ENCODE assay signal across 16 cellular contexts in the genomic region with DNA sequence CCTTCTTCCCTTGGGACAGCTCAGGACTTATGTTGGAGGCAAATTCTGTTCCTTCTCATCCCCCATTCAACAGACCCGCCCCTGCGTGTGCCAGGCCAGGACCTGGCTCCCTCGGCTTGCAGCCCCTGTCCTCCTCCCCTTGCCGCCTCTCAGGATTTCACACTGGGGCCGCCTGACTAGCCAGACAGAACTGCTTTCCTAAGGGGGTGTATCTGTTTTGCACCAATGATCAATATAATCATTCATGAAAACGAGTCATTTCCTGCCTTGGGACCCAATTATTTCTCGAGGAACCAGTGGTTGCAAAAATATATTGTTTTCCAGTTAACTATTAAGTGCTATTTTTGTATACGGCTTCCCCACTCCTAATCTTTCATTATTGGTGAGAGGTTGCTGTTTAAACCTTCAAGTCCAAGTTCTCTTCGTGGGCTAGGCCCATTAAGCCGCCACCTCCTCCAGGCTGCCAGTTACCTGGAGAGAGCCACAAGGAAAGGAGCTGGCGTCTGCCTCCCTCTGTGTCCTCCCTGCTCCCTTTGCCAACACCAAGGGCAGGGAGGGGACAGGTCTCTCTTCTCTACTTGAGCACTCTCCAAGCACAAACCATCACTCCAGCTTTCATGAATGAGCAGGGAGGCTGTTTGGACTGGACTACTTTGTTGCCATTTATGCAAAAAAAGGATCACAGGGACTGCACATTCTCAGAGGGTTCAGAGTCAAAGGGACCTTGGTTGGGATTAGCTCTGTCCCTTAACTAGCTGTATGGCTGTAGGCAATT. TPM values are rescaled to one million over a fixed set of nuclear protein-coding genes. Genes with fewer than 3 reads are reported as not detected.
DNase-seq lines count a peak whose midpoint lies in the region; FAIRE-seq and TF ChIP-seq lines count a peak whose summit lies in the region.
"Had no signal": no experiment of that assay in that cellular context is flagged by ENCODE, and none has a peak within 500 bp of the region (broad histone marks: within the 10 kb centered on the region; RNA-seq: fewer than 3 reads in every experiment).

No MANE protein-coding gene starts in this region.

- intact Hi-C loops in posterior vena cava (cut with DNase I) = no loop called here

- no peaks in the 10 kb centered on the region for H3K9me3 ChIP-seq in WERI-Rb-1 (ENCODE audit: severe bottlenecking)

- H3K27me3 ChIP-seq in WERI-Rb-1 (ENCODE audit: insufficient read depth, low read depth, severe bottlenecking) = no peaks in the 10 kb centered on the region

- DNase-seq in AG20443 (ENCODE audit: low spot score) (peak; percentile 7), D341Med (ENCODE audit: low spot score) (peak; percentile 49), WERI-Rb-1 (no peak), kidney tubule cell (ENCODE audit: low spot score) (peak; percentile 59), posterior vena cava (ENCODE audit: low spot score) (no peak), DMS 273 (lab: John Stamatoyannopoulos, UW; ENCODE audit: unreplicated experiment) (no peak), NCI-H2196 treated with DMSO at 0.1 percent for 48 hours (lab: John Stamatoyannopoulos, UW; ENCODE audit: unreplicated experiment) (no peak), RCC 7860 (ENCODE audit: low spot score) (no peak)
- DNase-seq: activated effector memory CD4-positive, alpha-beta T cell treated with anti-CD3 and anti-CD28 coated beads, Interleukin-2, amount 50 U/mL, for 16 hours; GF-D8; GOT3; NCI-H510A treated with DMSO at 0.1 percent for 48 hours; stimulated activated CD4-positive, alpha-beta T cell treated with anti-CD3 and anti-CD28 coated beads, Interleukin-2, amount 100 ng/mL, for 24 hours; T-cell had no signal

- peak overlapping the region; percentile 27 for H3K27ac ChIP-seq in WERI-Rb-1

- H3K36me3 ChIP-seq in WERI-Rb-1 = peaks cover 15% of the 10 kb centered on the region

- no peak overlapping the region for H3K4me3 ChIP-seq in WERI-Rb-1 (ENCODE audit: low read depth, low read length)

- no peak for FAIRE-seq in RCC 7860 (lab: Jason Lieb, UNC)
- FAIRE-seq: bronchial epithelial cell, urothelium cell line had no signal

- TF ChIP-seq CTCF in WERI-Rb-1 (IDR thresholded peaks at IDR 0.05; ENCODE audit: low read depth, low read length) = no peak

RNA-seq across cellular contexts. Expression of a gene that starts 8.9 kb away (rescaled TPM):
- 10 to 100 TPM; 17.9 to 19.9 TPM for total RNA-seq in posterior vena cava

RNA-seq across cellular contexts. Expression of a gene that starts 18.6 kb away (rescaled TPM):
- 10 to 100 TPM; 71.8 to 83.5 TPM for total RNA-seq in posterior vena cava

Comparison
In these comparisons a context has a peak if more than half of its experiments do, and no peak if none do; other contexts are left out.
1. DNase-seq: peak in AG20443 (single experiment), D341Med (single experiment) and kidney tubule cell (single experiment); none in WERI-Rb-1 (single experiment), posterior vena cava (single experiment), DMS 273 (single experiment), NCI-H2196 treated with DMSO at 0.1 percent for 48 hours (single experiment) and RCC 7860 (single experiment).